In the genomic region with DNA sequence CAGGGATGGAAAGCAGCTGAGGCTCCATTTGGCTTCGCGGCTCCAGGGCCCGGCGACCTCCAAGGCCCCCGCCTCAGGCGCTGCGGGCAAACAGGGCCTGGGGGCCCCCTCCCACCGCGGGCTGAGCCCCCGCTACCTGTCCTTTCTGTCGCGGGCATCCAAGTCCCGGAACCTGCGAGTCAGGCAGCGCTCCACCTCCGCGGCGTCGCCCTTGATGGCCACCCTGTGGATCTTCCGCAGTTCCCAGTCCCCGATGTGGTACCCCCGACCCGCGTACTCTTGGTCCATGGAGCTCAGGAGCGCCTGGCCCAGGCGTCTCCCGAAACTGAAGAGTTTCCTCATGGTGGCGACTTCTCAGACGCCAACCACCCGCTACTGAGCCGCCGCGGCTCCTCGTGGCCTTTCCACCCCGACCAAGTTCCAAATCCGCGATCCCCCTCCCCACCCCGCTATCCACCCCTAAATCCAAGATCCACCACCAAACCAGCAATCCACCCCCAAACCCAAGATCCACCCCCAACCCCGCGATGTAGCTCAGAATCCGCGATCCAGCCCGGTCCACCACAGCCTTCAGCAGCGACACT, we compare ENCODE assay signal across 9 cellular contexts.
DNase-seq lines count a peak whose midpoint lies in the region; ATAC-seq, FAIRE-seq and TF ChIP-seq lines count a peak whose summit lies in the region.
"Had no signal": no experiment of that assay in that cellular context is flagged by ENCODE, and none has a peak within 500 bp of the region (broad histone marks: within the 10 kb centered on the region; RNA-seq: fewer than 3 reads in every experiment).

No MANE protein-coding gene starts in this region.

- H3K36me3 Mint-ChIP-seq in astrocyte (ENCODE audit: low read depth, unreplicated experiment) = no peaks in the 10 kb centered on the region

- no peak for FAIRE-seq in astrocyte (lab: Jason Lieb, UNC)
- FAIRE-seq in keratinocyte (lab: Jason Lieb, UNC) = no peak
- FAIRE-seq: colon had no signal

- H3K27ac ChIP-seq in astrocyte (ENCODE audit: low read depth, low read length) = no peak overlapping the region
- H3K27ac ChIP-seq in keratinocyte (ENCODE audit: control insufficient read depth, insufficient read depth, low read length) = no peak overlapping the region
- no peak overlapping the region for H3K27ac ChIP-seq in PC-9

- no peaks in the 10 kb centered on the region for H3K9me2 ChIP-seq in PC-9 (ENCODE audit: insufficient read depth)

- peak overlapping the region; percentile 77 for H3K4me3 Mint-ChIP-seq in astrocyte (ENCODE audit: unreplicated experiment)
- peak overlapping the region; percentile 81 to 92 for H3K4me3 Mint-ChIP-seq in stimulated activated naive CD8-positive, alpha-beta T cell treated with anti-CD3 and anti-CD28 coated beads, Interleukin-15, amount 100 ng/mL, for 72 hours

- CTCF ChIA-PET in PC-9 (lab: Charles Lee) = interaction anchor here (0.7 to 1.3 kb wide), 3 partner anchors 361 to 367 kb away, joined by 4 to 9 read pairs (median 6); partner anchors contain the start of gene ZNF782

- H3F3A ChIP-seq in PC-9 (ENCODE audit: insufficient read depth, low read depth) = no peaks in the 10 kb centered on the region

- H3K4me3 ChIP-seq in astrocyte (ENCODE audit: insufficient read depth, low read depth, low read length) (peak overlapping the region; percentile 10), keratinocyte (ENCODE audit: control insufficient read depth in 2 of 3, extremely low read depth in 1 of 3, insufficient read depth in 2 of 3, low read depth in 1 of 3, low read length in 3 of 3) (peak overlapping the region in 1 of 3 experiments; percentile 4), PC-9 (no peak overlapping the region; the same call in 1 of the 2 replicates)

- H3K4me1 ChIP-seq in astrocyte (ENCODE audit: insufficient read depth, low read length) (peaks cover 3% of the 10 kb centered on the region), keratinocyte (ENCODE audit: control insufficient read depth, extremely low read depth, insufficient read depth, low read length) (no peaks in the 10 kb centered on the region), PC-9 (replicated peaks; ENCODE audit: insufficient read depth) (no peaks in the 10 kb centered on the region)

- peaks cover 63% of the 10 kb centered on the region for H3K27me3 Mint-ChIP-seq in astrocyte (ENCODE audit: low read depth, unreplicated experiment)
- peaks cover 81% of the 10 kb centered on the region for H3K27me3 Mint-ChIP-seq in stimulated activated naive CD8-positive, alpha-beta T cell treated with anti-CD3 and anti-CD28 coated beads, Interleukin-15, amount 100 ng/mL, for 72 hours

- H2AFZ ChIP-seq in astrocyte (ENCODE audit: low read depth, low read length) = peak overlapping the region; percentile 69
- H2AFZ ChIP-seq in keratinocyte (ENCODE audit: control insufficient read depth, low read length) = peak overlapping the region; percentile 40
- no peak overlapping the region for H2AFZ ChIP-seq in PC-9

- dilution Hi-C loops in keratinocyte (cut with MboI; ENCODE audit: extremely low pct_ligation_motif_present, low sequenced_read_pairs) = no loop called here

- BruUV-seq in PC-9 (replicated peaks; lab: Mats Ljungman, UMichigan) = no TSS peak

- POLR2A ChIA-PET in PC-9 (lab: Charles Lee; ENCODE audit: unreplicated experiment) = interaction anchor here (0.6 kb wide), 1 partner anchor 363 kb away, joined by 5 read pairs; no protein-coding TSS in a partner anchor

- H3K36me3 ChIP-seq in astrocyte (ENCODE audit: insufficient read depth, low read length) (no peaks in the 10 kb centered on the region), keratinocyte (ENCODE audit: control insufficient read depth in 2 of 2, extremely low read depth in 1 of 2, insufficient read depth in 2 of 2, low read length in 2 of 2) (no peaks in the 10 kb centered on the region), PC-9 (ENCODE audit: low read depth) (no peaks in the 10 kb centered on the region)

- H3K27me3 ChIP-seq in astrocyte (ENCODE audit: insufficient read depth, low read length) = peaks cover 26% of the 10 kb centered on the region
- H3K27me3 ChIP-seq in keratinocyte (ENCODE audit: control insufficient read depth, extremely low read depth, insufficient read depth, low read length) = peaks cover 23% of the 10 kb centered on the region
- no peaks in the 10 kb centered on the region for H3K27me3 ChIP-seq in PC-9 (ENCODE audit: insufficient read depth, low read depth)

- no peaks in the 10 kb centered on the region for H3K9me1 ChIP-seq in keratinocyte (ENCODE audit: control insufficient read depth, extremely low read depth, insufficient read depth, low read length)

- H4K20me1 ChIP-seq in astrocyte (ENCODE audit: insufficient read depth, low read length) (no peaks in the 10 kb centered on the region), keratinocyte (ENCODE audit: control insufficient read depth, extremely low read depth, insufficient read depth, low read length) (no peaks in the 10 kb centered on the region), PC-9 (ENCODE audit: insufficient read depth) (no peaks in the 10 kb centered on the region)

- H3K9me3 Mint-ChIP-seq in astrocyte (ENCODE audit: unreplicated experiment) = peaks cover 4% of the 10 kb centered on the region
- no peaks in the 10 kb centered on the region for H3K9me3 Mint-ChIP-seq in stimulated activated naive CD8-positive, alpha-beta T cell treated with anti-CD3 and anti-CD28 coated beads, Interleukin-15, amount 100 ng/mL, for 72 hours

- no peak for TF ChIP-seq CTCF in astrocyte (IDR thresholded peaks at IDR 0.05; ENCODE audit: insufficient read depth, low read depth, low read length)
- no peak for TF ChIP-seq CTCF in keratinocyte (optimal IDR thresholded peaks at IDR 0.05 in 1 of 3, IDR thresholded peaks at IDR 0.05 in 1 of 3, conservative IDR thresholded peaks at IDR 0.05 in 1 of 3; ENCODE audit: extremely low read depth in 1 of 3, insufficient read depth in 2 of 3, low read length in 3 of 3)
- no peak for TF ChIP-seq CTCF in PC-9 (conservative IDR thresholded peaks at IDR 0.05)

- intact Hi-C loops in PC-9 (cut with micrococcal nuclease; ENCODE audit: unreplicated experiment) = loop anchor here (2.0 kb wide), 1 partner anchor 364 kb away; no protein-coding TSS in a partner anchor

- H3K4me2 ChIP-seq in astrocyte (ENCODE audit: low read length) (peak overlapping the region; percentile 84), keratinocyte (ENCODE audit: control insufficient read depth, extremely low read depth, insufficient read depth, low read depth, low read length) (peak overlapping the region; percentile 48), PC-9 (no peak overlapping the region)

- ATAC-seq in stimulated activated naive CD8-positive, alpha-beta T cell treated with anti-CD3 and anti-CD28 coated beads, Interleukin-15, amount 100 ng/mL, for 72 hours = peak; percentile 53
- ATAC-seq in GM18517 (IDR thresholded peaks at IDR 0.05; ENCODE audit: unreplicated experiment) = no peak

- peak; percentile 6 for DNase-seq in NCI-H748 (lab: John Stamatoyannopoulos, UW; ENCODE audit: unreplicated experiment)
- no peak for DNase-seq in NCI-H748 treated with DMSO at 0.1 percent for 48 hours (lab: John Stamatoyannopoulos, UW)
- DNase-seq in astrocyte (ENCODE audit: low read depth) = no peak
- DNase-seq in keratinocyte (ENCODE audit: low read depth, low spot score) = no peak
- no peak for DNase-seq in stimulated activated naive CD8-positive, alpha-beta T cell treated with anti-CD3 and anti-CD28 coated beads, Interleukin-15, amount 100 ng/mL, for 72 hours
- no peak for DNase-seq in PC-9
- DNase-seq in stimulated activated CD4-positive, alpha-beta T cell treated with anti-CD3 and anti-CD28 coated beads, Interleukin-2, amount 100 ng/mL, for 24 hours = no peak

- H3K27ac Mint-ChIP-seq in astrocyte (ENCODE audit: unreplicated experiment) = peak overlapping the region; percentile 12
- H3K27ac Mint-ChIP-seq in stimulated activated naive CD8-positive, alpha-beta T cell treated with anti-CD3 and anti-CD28 coated beads, Interleukin-15, amount 100 ng/mL, for 72 hours = peak overlapping the region; percentile 0 to 83

- no peaks in the 10 kb centered on the region for H3K4me1 Mint-ChIP-seq in astrocyte (ENCODE audit: low read depth, unreplicated experiment)
- H3K4me1 Mint-ChIP-seq in stimulated activated naive CD8-positive, alpha-beta T cell treated with anti-CD3 and anti-CD28 coated beads, Interleukin-15, amount 100 ng/mL, for 72 hours = peaks cover 7% of the 10 kb centered on the region

- no peak overlapping the region for H3K9ac ChIP-seq in astrocyte (ENCODE audit: low read length)
- no peak overlapping the region for H3K9ac ChIP-seq in keratinocyte (ENCODE audit: control insufficient read depth, extremely low read depth, insufficient read depth, low read length)

- no peaks in the 10 kb centered on the region for H3K9me3 ChIP-seq in astrocyte (ENCODE audit: insufficient read depth, low read depth, low read length)
- H3K9me3 ChIP-seq in keratinocyte (ENCODE audit: control insufficient read depth, low read depth, low read length) = no peaks in the 10 kb centered on the region
- H3K9me3 ChIP-seq in PC-9 (ENCODE audit: insufficient read depth, low read depth) = no peaks in the 10 kb centered on the region

- H3K79me2 ChIP-seq in astrocyte (ENCODE audit: insufficient read depth, low read length) (no peaks in the 10 kb centered on the region), keratinocyte (ENCODE audit: control insufficient read depth, insufficient read depth, low read length) (no peaks in the 10 kb centered on the region), PC-9 (ENCODE audit: low read depth) (no peaks in the 10 kb centered on the region)
